In genomic region chr2:47198985-47199451, GRCh38 we compare ENCODE assay signal across 13 cellular contexts. TPM values are rescaled to one million over a fixed set of nuclear protein-coding genes. Genes with fewer than 3 reads are reported as not detected.
A peak's percentile ranks its signal among the peaks of the same experiment; 100 is the strongest.
DNase-seq lines count a peak whose midpoint lies in the region; ATAC-seq and TF ChIP-seq lines count a peak whose summit lies in the region.
"Had no signal": no experiment of that assay in that cellular context is flagged by ENCODE, and none has a peak within 500 bp of the region (broad histone marks: within the 10 kb centered on the region; RNA-seq: fewer than 3 reads in every experiment).

No MANE protein-coding gene starts in this region.

- ATAC-seq in HG02884 (IDR thresholded peaks at IDR 0.05; ENCODE audit: unreplicated experiment): no peak
- no peak for ATAC-seq in Right ventricle myocardium superior (ENCODE audit: poor library complexity)
- ATAC-seq in stimulated activated naive CD8-positive, alpha-beta T cell treated with anti-CD3 and anti-CD28 coated beads, Interleukin-15, Interleukin-2, amounts not matched to agents 100 U/mL and 50 U/mL, for 24 hours: no peak

- DNase-seq in ELF-1 (ENCODE audit: low read depth, low spot score) (peak; percentile 74), NCI-H69 (lab: John Stamatoyannopoulos, UW) (peak; percentile 55), choroid plexus epithelial cell (ENCODE audit: low read depth) (peak; percentile 100), osteoblast (ENCODE audit: insufficient read length, low spot score, missing footprints) (peak; percentile 86), Right ventricle myocardium superior (no peak), NCI-H82 (lab: John Stamatoyannopoulos, UW) (no peak)
- no peak for DNase-seq in stimulated activated naive CD8-positive, alpha-beta T cell treated with anti-CD3 and anti-CD28 coated beads, Interleukin-15, Interleukin-2, amounts not matched to agents 100 U/mL and 50 U/mL, for 24 hours
- DNase-seq: activated CD8-positive, alpha-beta memory T cell treated with anti-CD3 and anti-CD28 coated beads, Interleukin-2, amount 50 U/mL, for 48 hours; KG1; NCI-H524 had no signal

- no peaks in the 10 kb centered on the region for H3K27me3 ChIP-seq in osteoblast (ENCODE audit: insufficient read depth, low read length)
- H3K27me3 ChIP-seq: esophagus muscularis mucosa had no signal

- peak overlapping the region; percentile 11 for H2AFZ ChIP-seq in osteoblast (ENCODE audit: low read length)

- no peaks in the 10 kb centered on the region for H3K9me3 ChIP-seq in osteoblast (ENCODE audit: low read depth, low read length)
- H3K9me3 ChIP-seq: esophagus muscularis mucosa had no signal

- H3K4me2 ChIP-seq in osteoblast (ENCODE audit: insufficient read depth, low read length): peak overlapping the region; percentile 65

- H3K4me3 ChIP-seq in choroid plexus epithelial cell (ENCODE audit: low read depth, low read length) (no peak overlapping the region), osteoblast (ENCODE audit: insufficient read depth, low read length) (no peak overlapping the region)
- H3K4me3 ChIP-seq: esophagus muscularis mucosa, lung had no signal

- H3K79me2 ChIP-seq in osteoblast (ENCODE audit: insufficient read depth, low read length): no peaks in the 10 kb centered on the region

- peaks cover 44% of the 10 kb centered on the region for H3K4me1 ChIP-seq in osteoblast (ENCODE audit: insufficient read depth, low read length)

- TF ChIP-seq CTCF in choroid plexus epithelial cell (conservative IDR thresholded peaks at IDR 0.05; ENCODE audit: low read depth, low read length) (no peak), osteoblast (IDR thresholded peaks at IDR 0.05; ENCODE audit: extremely low read depth, low read depth, low read length) (no peak)

- intact Hi-C loops in Right ventricle myocardium superior (cut with DNase I): no loop called here

- no peaks in the 10 kb centered on the region for H4K20me1 ChIP-seq in osteoblast (ENCODE audit: insufficient read depth, low read length)

- H3K27ac ChIP-seq in osteoblast (ENCODE audit: low read depth, low read length): peak overlapping the region; percentile 59
- H3K27ac ChIP-seq: esophagus muscularis mucosa had no signal

- H3K36me3 ChIP-seq in osteoblast (ENCODE audit: insufficient read depth, low read length): no peaks in the 10 kb centered on the region
- H3K36me3 ChIP-seq: esophagus muscularis mucosa had no signal

RNA-seq across cellular contexts. Expression of gene CALM2, which starts 22.7 kb away (rescaled TPM):
- total RNA-seq in osteoblast (548 and 592 TPM in 2 replicates), Right ventricle myocardium superior (510 TPM)

RNA-seq across cellular contexts. Expression of gene STPG4, which starts 43.9 kb away (rescaled TPM):
- total RNA-seq in osteoblast (0.59 and 0.72 TPM in 2 replicates), Right ventricle myocardium superior (not detected)
- total RNA-seq: esophagus muscularis mucosa had no signal

Comparison
In these comparisons a context has a peak if more than half of its experiments do, and no peak if none do; other contexts are left out.
1. DNase-seq: peak in ELF-1 (single experiment), NCI-H69 (single experiment), choroid plexus epithelial cell (single experiment) and osteoblast (single experiment); none in Right ventricle myocardium superior (single experiment), stimulated activated naive CD8-positive, alpha-beta T cell treated with anti-CD3 and anti-CD28 coated beads, Interleukin-15, Interleukin-2, amounts not matched to agents 100 U/mL and 50 U/mL, for 24 hours (single experiment) and NCI-H82 (single experiment).